Comparison of ENCODE assay signal across 8 cellular contexts in the genomic region with DNA sequence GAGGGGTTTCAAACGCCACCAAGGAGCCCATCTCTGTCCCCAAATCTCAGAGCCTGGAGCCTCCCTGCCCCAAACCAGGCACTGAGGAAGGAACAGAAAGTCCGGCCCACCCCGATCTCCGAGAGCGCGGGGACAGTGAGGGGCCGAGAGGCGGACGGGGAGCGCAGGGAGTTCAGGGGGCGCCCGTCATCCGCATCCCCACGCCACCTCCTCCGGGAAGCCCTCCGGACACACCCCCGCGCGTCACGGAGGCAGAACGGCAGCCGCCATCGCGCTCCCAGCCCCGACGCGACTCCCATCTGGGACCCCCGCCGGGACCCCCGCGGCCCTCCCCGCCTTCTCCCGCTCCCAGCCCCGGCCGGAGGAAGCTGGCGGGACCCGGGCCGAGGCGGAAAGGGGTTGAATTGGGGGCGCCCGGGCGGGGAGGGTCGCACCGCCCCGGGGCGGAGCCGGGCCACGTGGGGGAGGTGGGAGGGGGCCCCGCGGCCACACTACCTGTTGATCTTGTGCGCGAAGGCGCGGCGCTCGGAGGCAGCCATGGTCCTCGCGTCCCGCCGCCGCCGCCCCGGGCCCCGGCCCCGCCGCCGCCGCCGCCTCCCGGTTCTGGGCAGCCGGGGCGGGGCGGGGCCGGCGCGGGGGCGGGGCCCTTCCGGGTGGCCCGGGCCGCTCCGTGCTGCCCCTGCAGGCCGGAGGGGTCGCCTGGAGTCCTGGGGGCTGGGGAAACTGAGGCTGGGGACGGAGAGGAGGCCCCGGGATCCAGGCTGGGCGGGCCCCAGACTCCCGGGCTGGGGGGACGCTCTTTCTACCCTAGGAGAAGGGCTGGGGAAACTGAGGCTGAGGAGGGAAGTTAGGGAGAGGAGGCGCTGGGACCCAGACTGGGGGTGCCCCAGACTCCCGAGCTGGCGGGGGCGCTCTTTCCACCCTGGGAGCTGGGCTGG. TPM values are rescaled to one million over a fixed set of nuclear protein-coding genes. Genes with fewer than 3 reads are reported as not detected.
DNase-seq lines count a peak whose midpoint lies in the region; ATAC-seq and TF ChIP-seq lines count a peak whose summit lies in the region.

Gene DOCK6 (minus strand): TSS at position 623 of the 938 bp plus-strand sequence. CDS start 84 bp downstream, at position 539.

- no peaks in the 10 kb centered on the region for H3K36me3 ChIP-seq in uterus

- H3K9me3 ChIP-seq in uterus, result no peaks in the 10 kb centered on the region

- peaks cover 3% of the 10 kb centered on the region for H3K4me1 Mint-ChIP-seq in activated CD4-positive, alpha-beta T cell treated with anti-CD3 and anti-CD28 coated beads, Interleukin-2, amount 10 ng/mL, durations not matched to agents 24 days and 14 days
- H3K4me1 Mint-ChIP-seq in naive B cell, result peaks cover 0 to 13% (median 4%) of the 10 kb centered on the region in 3 donors

- no peaks in the 10 kb centered on the region for H3K36me3 Mint-ChIP-seq in activated CD4-positive, alpha-beta T cell treated with anti-CD3 and anti-CD28 coated beads, Interleukin-2, amount 10 ng/mL, durations not matched to agents 24 days and 14 days (ENCODE audit: low read depth)
- no peaks in the 10 kb centered on the region for H3K36me3 Mint-ChIP-seq in naive B cell

- TF ChIP-seq POLR2A in GM15510 (IDR thresholded peaks at IDR 0.05; ENCODE audit: borderline replicate concordance, extremely low read depth, insufficient read length) (peak; percentile 41), uterus (IDR thresholded peaks at IDR 0.05) (no peak)

- H3K4me3 ChIP-seq in epithelial cell of proximal tubule (ENCODE audit: low read depth, low read length) (peak within 1 kb of the TSS; percentile 81), uterus (peak within 1 kb of the TSS; percentile 62 to 88)

- H3K27ac ChIP-seq in 22Rv1 (peak within 1 kb of the TSS; percentile 64), uterus (peak within 1 kb of the TSS; percentile 79 to 90)

- ATAC-seq in naive B cell (ENCODE audit: low read depth in 2 of 2) (peak; percentile 63 to 65), HG03469 (IDR thresholded peaks at IDR 0.05; ENCODE audit: unreplicated experiment) (no peak), HG03108 (IDR thresholded peaks at IDR 0.05; ENCODE audit: unreplicated experiment) (no peak)

- no peaks in the 10 kb centered on the region for H3K27me3 ChIP-seq in uterus

- H3K9me3 Mint-ChIP-seq in activated CD4-positive, alpha-beta T cell treated with anti-CD3 and anti-CD28 coated beads, Interleukin-2, amount 10 ng/mL, durations not matched to agents 24 days and 14 days, result no peaks in the 10 kb centered on the region
- H3K9me3 Mint-ChIP-seq in naive B cell, result peaks cover 0 to 3% (median 0%) of the 10 kb centered on the region in 7 donors

- intact Hi-C loops in activated CD4-positive, alpha-beta T cell treated with anti-CD3 and anti-CD28 coated beads, Interleukin-2, amount 10 ng/mL, durations not matched to agents 24 days and 14 days (cut with micrococcal nuclease), result no loop called here
- intact Hi-C loops in uterus (cut with DNase I; ENCODE audit: low total_unique reads), result no loop called here

- TF ChIP-seq CTCF in 22Rv1 (IDR thresholded peaks at IDR 0.05) (peak; percentile 78), epithelial cell of proximal tubule (conservative IDR thresholded peaks at IDR 0.05; ENCODE audit: low read depth, low read length) (peak; percentile 41), uterus (IDR thresholded peaks at IDR 0.05) (peak; percentile 20 to 61 (median 46))

- peak within 1 kb of the TSS; percentile 72 for H3K4me3 Mint-ChIP-seq in activated CD4-positive, alpha-beta T cell treated with anti-CD3 and anti-CD28 coated beads, Interleukin-2, amount 10 ng/mL, durations not matched to agents 24 days and 14 days
- peak within 1 kb of the TSS; percentile 76 to 94 (median 84) for H3K4me3 Mint-ChIP-seq in naive B cell

- H3K4me1 ChIP-seq in uterus, result peaks cover 0 to 5% of the 10 kb centered on the region in 2 donors

- H3K27ac Mint-ChIP-seq in activated CD4-positive, alpha-beta T cell treated with anti-CD3 and anti-CD28 coated beads, Interleukin-2, amount 10 ng/mL, durations not matched to agents 24 days and 14 days, result no peak within 1 kb of the TSS
- peak within 1 kb of the TSS in 3 of 6 donors; percentile 12 to 39 (median 14) for H3K27ac Mint-ChIP-seq in naive B cell

- peaks cover 54% of the 10 kb centered on the region for H3K27me3 Mint-ChIP-seq in activated CD4-positive, alpha-beta T cell treated with anti-CD3 and anti-CD28 coated beads, Interleukin-2, amount 10 ng/mL, durations not matched to agents 24 days and 14 days
- H3K27me3 Mint-ChIP-seq in naive B cell, result peaks cover 8 to 58% (median 24%) of the 10 kb centered on the region in 3 donors

- no peak for DNase-seq in activated CD4-positive, alpha-beta T cell treated with anti-CD3 and anti-CD28 coated beads, Interleukin-2, amount 10 ng/mL, durations not matched to agents 24 days and 14 days
- DNase-seq in epithelial cell of proximal tubule (ENCODE audit: low read depth) (no peak), naive B cell (peak; percentile 8), uterus (peak in 1 of 2 donors; percentile 42)

RNA-seq across cellular contexts. Expression of gene DOCK6, which starts in this region (rescaled TPM):
- 1.2 and 2.2 TPM in 2 replicates for total RNA-seq in activated CD4-positive, alpha-beta T cell treated with anti-CD3 and anti-CD28 coated beads, Interleukin-2, amount 10 ng/mL, durations not matched to agents 24 days and 14 days
- total RNA-seq in epithelial cell of proximal tubule (17.2 and 17.7 TPM in 2 replicates), uterus (10 to 100 TPM; 13.5 to 89.4 (median 38.6) TPM)
- under 1 TPM in 5 of 6 donors, not detected in 1; 0.18 to 0.87 (median 0.31) TPM for polyA plus RNA-seq in naive B cell (ENCODE audit: low read depth in 6 of 6)

Comparison
In these comparisons a context has a peak if more than half of its experiments do, and no peak if none do; other contexts are left out.
1. Peak in DNase-seq and ATAC-seq in naive B cell; RNA of the gene not detected or under 1 TPM.